In the genomic region with DNA sequence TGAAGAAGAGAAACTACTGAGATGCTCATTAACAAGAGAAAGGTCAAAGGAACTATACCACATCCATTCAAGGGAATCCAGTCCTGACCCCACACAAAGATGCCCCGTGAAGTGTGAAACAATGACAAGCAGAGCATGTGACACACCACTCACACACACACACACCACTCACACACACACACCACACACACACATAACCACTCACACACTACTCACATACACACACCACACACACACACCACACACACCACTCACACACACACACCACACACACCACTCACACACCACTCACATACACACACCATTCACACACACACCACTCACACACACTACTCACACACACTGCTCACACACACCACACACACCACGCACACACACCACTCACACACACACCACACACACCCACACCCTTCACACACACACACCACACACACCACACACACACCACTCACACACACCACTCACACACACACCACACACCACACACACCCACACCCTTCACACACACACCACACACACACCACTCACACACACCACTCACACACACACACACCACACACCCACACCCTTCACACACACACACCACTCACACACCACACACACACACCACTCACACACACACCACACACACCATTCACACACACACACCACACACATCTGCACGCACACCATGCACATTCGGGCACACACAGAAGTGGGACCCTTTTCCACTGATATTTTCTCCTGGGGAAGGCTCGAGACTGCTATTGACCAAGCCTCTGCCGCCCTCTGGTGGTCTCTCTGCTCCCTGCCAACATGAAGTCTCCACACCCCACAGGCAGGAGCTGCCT, we compare ENCODE assay signal across 8 cellular contexts. TPM values are rescaled to one million over a fixed set of nuclear protein-coding genes. Genes with fewer than 3 reads are reported as not detected.
A peak's percentile ranks its signal among the peaks of the same experiment; 100 is the strongest.
DNase-seq lines count a peak whose midpoint lies in the region; ATAC-seq, FAIRE-seq and TF ChIP-seq lines count a peak whose summit lies in the region.

No MANE protein-coding gene starts in this region.

- 31 to 35% (median 33%) methylated on average over 6 of the region's 6 CpGs for WGBS in heart left ventricle, 4 donors
- WGBS in psoas muscle, 3 donors: 33 to 37% (median 37%) methylated on average over 6 of the region's 6 CpGs

- peaks cover 5% of the 10 kb centered on the region for H3K4me1 Mint-ChIP-seq in activated naive CD8-positive, alpha-beta T cell treated with anti-CD3 and anti-CD28 coated beads, Interleukin-2, amount 10 ng/mL, durations not matched to agents 7 days and 5 days

- H3K4me3 ChIP-seq in heart left ventricle (no peak overlapping the region), psoas muscle (no peak overlapping the region), uterus (no peak overlapping the region)

- TF ChIP-seq CTCF in heart left ventricle (IDR thresholded peaks at IDR 0.05): peak; percentile 77 to 94 (median 82)
- TF ChIP-seq CTCF in psoas muscle (IDR thresholded peaks at IDR 0.05): peak; percentile 86
- TF ChIP-seq CTCF in uterus (IDR thresholded peaks at IDR 0.05): peak; percentile 87 to 97 (median 92)

- peak; percentile 28 for FAIRE-seq in G401.6 (lab: Jason Lieb, UNC)

- H3K27ac ChIP-seq in heart left ventricle: no peak overlapping the region
- H3K27ac ChIP-seq in psoas muscle: no peak overlapping the region
- H3K27ac ChIP-seq in uterus: no peak overlapping the region

- H3K27me3 ChIP-seq in heart left ventricle: no peaks in the 10 kb centered on the region
- no peaks in the 10 kb centered on the region for H3K27me3 ChIP-seq in psoas muscle (ENCODE audit: insufficient read depth in 3 of 3, low read length in 2 of 3)
- H3K27me3 ChIP-seq in uterus: no peaks in the 10 kb centered on the region

- TF ChIP-seq POLR2A in heart left ventricle (IDR thresholded peaks at IDR 0.05) (no peak), uterus (IDR thresholded peaks at IDR 0.05) (no peak)

- H3K27ac Mint-ChIP-seq in activated naive CD8-positive, alpha-beta T cell treated with anti-CD3 and anti-CD28 coated beads, Interleukin-2, amount 10 ng/mL, durations not matched to agents 7 days and 5 days: peak overlapping the region; percentile 69

- H3K36me3 ChIP-seq in heart left ventricle (peaks cover 0 to 59% (median 41%) of the 10 kb centered on the region in 9 donors), psoas muscle (ENCODE audit: insufficient read depth in 1 of 2, low read depth in 1 of 2) (peaks cover 0 to 58% of the 10 kb centered on the region in 2 donors), uterus (no peaks in the 10 kb centered on the region)

- no peaks in the 10 kb centered on the region for H3K27me3 Mint-ChIP-seq in activated naive CD8-positive, alpha-beta T cell treated with anti-CD3 and anti-CD28 coated beads, Interleukin-2, amount 10 ng/mL, durations not matched to agents 7 days and 5 days

- POLR2A ChIA-PET in activated naive CD8-positive, alpha-beta T cell treated with anti-CD3 and anti-CD28 coated beads, Interleukin-2, amount 10 ng/mL, durations not matched to agents 7 days and 5 days (lab: Charles Lee): interaction anchor here (0.8 to 2.1 kb wide), 2 partner anchors 141 to 179 kb away, joined by 4 to 11 read pairs; no protein-coding TSS in a partner anchor

- H3K36me3 Mint-ChIP-seq in activated naive CD8-positive, alpha-beta T cell treated with anti-CD3 and anti-CD28 coated beads, Interleukin-2, amount 10 ng/mL, durations not matched to agents 7 days and 5 days: peaks cover 14% of the 10 kb centered on the region

- H3K4me1 ChIP-seq in heart left ventricle (no peaks in the 10 kb centered on the region), psoas muscle (no peaks in the 10 kb centered on the region), uterus (no peaks in the 10 kb centered on the region)

- H3K9me3 Mint-ChIP-seq in activated naive CD8-positive, alpha-beta T cell treated with anti-CD3 and anti-CD28 coated beads, Interleukin-2, amount 10 ng/mL, durations not matched to agents 7 days and 5 days: no peaks in the 10 kb centered on the region

- H3K9me3 ChIP-seq in heart left ventricle: peaks cover 0 to 6% (median 0%) of the 10 kb centered on the region in 12 donors
- no peaks in the 10 kb centered on the region for H3K9me3 ChIP-seq in psoas muscle
- H3K9me3 ChIP-seq in uterus: no peaks in the 10 kb centered on the region

- no peak overlapping the region for H3K4me3 Mint-ChIP-seq in activated naive CD8-positive, alpha-beta T cell treated with anti-CD3 and anti-CD28 coated beads, Interleukin-2, amount 10 ng/mL, durations not matched to agents 7 days and 5 days

- ATAC-seq in activated naive CD8-positive, alpha-beta T cell treated with anti-CD3 and anti-CD28 coated beads, Interleukin-2, amount 10 ng/mL, durations not matched to agents 7 days and 5 days (ENCODE audit: low read depth): peak; percentile 87
- ATAC-seq in heart left ventricle: peak; percentile 89 to 93 (median 92)
- peak; percentile 89 to 96 (median 94) for ATAC-seq in psoas muscle
- ATAC-seq in HG03521 (IDR thresholded peaks at IDR 0.05; ENCODE audit: unreplicated experiment): no peak

- intact Hi-C loops in heart left ventricle (cut with DNase I) (loop anchor here (1.0 to 10.0 kb wide), 3 partner anchors 55 to 179 kb away; partner anchors contain the start of genes GNB1L (in 1 of the 10) and RTL10 (in 1 of the 10)), psoas muscle (cut with DNase I) (loop anchor here (1.0 to 2.0 kb wide), 2 partner anchors 179 to 231 kb away; no protein-coding TSS in a partner anchor), uterus (cut with DNase I; ENCODE audit: low total_unique reads) (loop anchor here (2.0 kb wide), 1 partner anchor 179 kb away; no protein-coding TSS in a partner anchor)

- DNase-seq in NCI-H1092 (lab: John Stamatoyannopoulos, UW): peak; percentile 43
- peak; percentile 63 for DNase-seq in SW480 (ENCODE audit: low spot score)
- DNase-seq in activated naive CD8-positive, alpha-beta T cell treated with anti-CD3 and anti-CD28 coated beads, Interleukin-2, amount 10 ng/mL, durations not matched to agents 7 days and 5 days: peak; percentile 84
- DNase-seq in heart left ventricle: peak; percentile 76 to 88 (median 82)
- DNase-seq in psoas muscle: peak; percentile 84 to 92
- DNase-seq in uterus: peak; percentile 84 to 87

RNA-seq across cellular contexts. Expression of gene COMT, which starts 32.0 kb away (rescaled TPM):
- total RNA-seq in activated naive CD8-positive, alpha-beta T cell treated with anti-CD3 and anti-CD28 coated beads, Interleukin-2, amount 10 ng/mL, durations not matched to agents 7 days and 5 days: 10 to 100 TPM; 68.6 to 70.0 TPM
- 100 to 1,000 TPM in 8 of 9 donors, 10 to 100 TPM in 1; 69.7 to 195 (median 119) TPM for total RNA-seq in heart left ventricle
- polyA plus RNA-seq in heart left ventricle: 100 to 1,000 TPM in 1 of 2 donors, 10 to 100 TPM in 1; 84.7 to 249 TPM
- 100 to 1,000 TPM in 2 of 4 donors, 10 to 100 TPM in 2; 63.6 to 146 (median 115) TPM for total RNA-seq in psoas muscle
- polyA plus RNA-seq in psoas muscle: 100 to 1,000 TPM; 100 to 142 (median 117) TPM
- 100 to 1,000 TPM in 2 of 4 donors, 10 to 100 TPM in 2; 88.9 to 175 (median 108) TPM for total RNA-seq in uterus

RNA-seq across cellular contexts. Expression of gene TXNRD2, which starts 32.1 kb away (rescaled TPM):
- total RNA-seq in activated naive CD8-positive, alpha-beta T cell treated with anti-CD3 and anti-CD28 coated beads, Interleukin-2, amount 10 ng/mL, durations not matched to agents 7 days and 5 days: 10 to 100 TPM; 20.7 to 20.8 TPM
- total RNA-seq in heart left ventricle: 10 to 100 TPM; 23.5 to 42.5 (median 33.5) TPM
- polyA plus RNA-seq in heart left ventricle: 10 to 100 TPM; 23.4 to 60.2 TPM
- total RNA-seq in psoas muscle: 10 to 100 TPM; 18.4 to 35.1 (median 24.5) TPM
- polyA plus RNA-seq in psoas muscle: 10 to 100 TPM; 13.7 to 23.5 (median 16.0) TPM
- total RNA-seq in uterus: 10 to 100 TPM; 14.7 to 48.9 (median 25.6) TPM

RNA-seq across cellular contexts. Expression of gene GNB1L, which starts 54.9 kb away (rescaled TPM):
- 10 to 100 TPM; 11.9 to 12.7 TPM for total RNA-seq in activated naive CD8-positive, alpha-beta T cell treated with anti-CD3 and anti-CD28 coated beads, Interleukin-2, amount 10 ng/mL, durations not matched to agents 7 days and 5 days
- 1 to 10 TPM; 1.9 to 3.7 (median 2.4) TPM for total RNA-seq in heart left ventricle
- polyA plus RNA-seq in heart left ventricle: 1 to 10 TPM; 1.6 to 9.2 TPM
- total RNA-seq in psoas muscle: 1 to 10 TPM; 1.5 to 3.4 (median 3.0) TPM
- polyA plus RNA-seq in psoas muscle: 1 to 10 TPM; 3.3 to 7.6 (median 3.6) TPM
- 10 to 100 TPM in 1 of 4 donors, 1 to 10 TPM in 2, under 1 TPM in 1; 0.59 to 12.2 (median 3.1) TPM for total RNA-seq in uterus

RNA-seq across cellular contexts. Expression of gene RTL10, which starts 54.9 kb away (rescaled TPM):
- total RNA-seq in activated naive CD8-positive, alpha-beta T cell treated with anti-CD3 and anti-CD28 coated beads, Interleukin-2, amount 10 ng/mL, durations not matched to agents 7 days and 5 days: 10 to 100 TPM; 18.4 to 18.9 TPM
- total RNA-seq in heart left ventricle (10 to 100 TPM in 3 of 9 donors, 1 to 10 TPM in 6; 5.1 to 11.6 (median 7.7) TPM), psoas muscle (1 to 10 TPM; 5.3 to 9.7 (median 8.1) TPM), uterus (10 to 100 TPM in 3 of 4 donors, 1 to 10 TPM in 1; 6.8 to 24.3 (median 17.7) TPM)
- polyA plus RNA-seq in heart left ventricle (1 to 10 TPM; 4.6 to 4.9 TPM), psoas muscle (1 to 10 TPM; 5.9 to 7.9 (median 6.3) TPM)
